ENCODE assay signal across 30 cellular contexts in the genomic region with DNA sequence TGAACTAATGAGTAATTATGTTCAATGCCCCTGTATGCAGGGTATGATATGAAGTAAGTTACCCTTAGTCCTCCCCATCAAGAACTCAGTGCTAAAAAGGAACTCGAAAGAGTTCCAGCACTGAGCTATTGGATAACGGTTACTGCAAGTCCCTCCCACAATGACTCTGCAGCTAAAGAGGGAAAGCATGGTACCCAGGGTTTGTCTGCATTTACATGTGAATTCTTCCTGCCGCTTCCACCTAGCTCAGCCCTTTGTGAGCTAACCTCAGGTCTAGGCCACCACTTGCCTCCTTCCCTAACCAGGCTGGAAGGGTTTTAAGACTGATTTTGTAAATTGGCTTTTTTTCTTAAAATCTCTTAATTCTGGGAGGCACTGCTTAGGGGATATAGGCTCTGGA.
"Had no signal": no experiment of that assay in that cellular context is flagged by ENCODE, and none has a peak within 500 bp of the region (broad histone marks: within the 10 kb centered on the region; RNA-seq: fewer than 3 reads in every experiment).

No MANE protein-coding gene starts in this region.

- H3K4me1 ChIP-seq: pancreas, prostate gland, uterus had no signal

- H3K4me3 Mint-ChIP-seq: activated CD4-positive, alpha-beta T cell treated with anti-CD3 and anti-CD28 coated beads for 36 hours; activated CD8-positive, alpha-beta memory T cell treated with anti-CD3 and anti-CD28 coated beads, Interleukin-2, amount 10 ng/mL, durations not matched to agents 7 days and 5 days; activated CD8-positive, alpha-beta T cell treated with anti-CD3 and anti-CD28 coated beads, Interleukin-2, amount 10 ng/mL, durations not matched to agents 7 days and 5 days; mesothelial cell of epicardium; naive B cell; nephron progenitor cell; T-helper 2 cell treated with Interferon-gamma antibody and Interleukin-4, amounts not matched to agents 5 μg/mL and 100 μg/mL, for 36 hours; type B pancreatic cell had no signal

- H3K4me3 ChIP-seq: heart right ventricle, pancreas, prostate gland, skin epidermis, thoracic aorta, uterus had no signal

- ATAC-seq: activated CD4-positive, alpha-beta T cell treated with anti-CD3 and anti-CD28 coated beads for 36 hours; activated CD8-positive, alpha-beta memory T cell treated with anti-CD3 and anti-CD28 coated beads, Interleukin-2, amount 10 ng/mL, durations not matched to agents 7 days and 5 days; activated CD8-positive, alpha-beta T cell treated with anti-CD3 and anti-CD28 coated beads, Interleukin-2, amount 10 ng/mL, durations not matched to agents 7 days and 5 days; activated naive CD4-positive, alpha-beta T cell treated with anti-CD3 and anti-CD28 coated beads, Interleukin-2, amount 50 U/mL, for 72 hours; esophagus mucosa; heart right ventricle; left colon; pancreas; sciatic nerve; stimulated activated naive CD8-positive, alpha-beta T cell treated with anti-CD3 and anti-CD28 coated beads, Interleukin-15, Interleukin-2, amounts not matched to agents 100 U/mL and 50 U/mL, for 24 hours had no signal

- DNase-seq: activated CD4-positive, alpha-beta T cell treated with anti-CD3 and anti-CD28 coated beads for 36 hours; activated CD4-positive, CD25-positive, alpha-beta regulatory T cell; activated CD8-positive, alpha-beta memory T cell treated with anti-CD3 and anti-CD28 coated beads, Interleukin-2, amount 10 ng/mL, durations not matched to agents 7 days and 5 days; activated CD8-positive, alpha-beta T cell treated with anti-CD3 and anti-CD28 coated beads, Interleukin-2, amount 10 ng/mL, durations not matched to agents 7 days and 5 days; activated T-cell treated with anti-CD3 and anti-CD28 coated beads, Interleukin-2, amount 50 U/mL, for 48 hours; anterior cingulate cortex; cortex of kidney; foreskin fibroblast; heart right ventricle; left colon; mammary epithelial cell; naive B cell; nephron progenitor cell; pancreas; retina; stimulated activated CD4-positive, alpha-beta T cell treated with anti-CD3 and anti-CD28 coated beads, Interleukin-12 subunit alpha, Interleukin-12 subunit beta, amount 100 ng/mL, for 4 hours; stimulated activated CD4-positive, alpha-beta T cell treated with anti-CD3 and anti-CD28 coated beads, Interleukin-4, amount 100 ng/mL, for 1 hour; stimulated activated naive CD8-positive, alpha-beta T cell treated with anti-CD3 and anti-CD28 coated beads, Interleukin-15, Interleukin-2, amounts not matched to agents 100 U/mL and 50 U/mL, for 24 hours; T-helper 1 cell; uterus had no signal

- H3K36me3 Mint-ChIP-seq: activated CD8-positive, alpha-beta memory T cell treated with anti-CD3 and anti-CD28 coated beads, Interleukin-2, amount 10 ng/mL, durations not matched to agents 7 days and 5 days; activated naive CD4-positive, alpha-beta T cell treated with anti-CD3 and anti-CD28 coated beads, Interleukin-2, amount 50 U/mL, for 72 hours; mesothelial cell of epicardium had no signal

- H3K4me1 Mint-ChIP-seq: activated CD4-positive, alpha-beta T cell treated with anti-CD3 and anti-CD28 coated beads for 36 hours; activated CD8-positive, alpha-beta memory T cell treated with anti-CD3 and anti-CD28 coated beads, Interleukin-2, amount 10 ng/mL, durations not matched to agents 7 days and 5 days had no signal

- H3K27me3 ChIP-seq: heart right ventricle, pancreas, uterus had no signal

- H3K27ac ChIP-seq: heart right ventricle, pancreas, prostate gland, skin epidermis, thoracic aorta, uterus had no signal

- H3K27me3 Mint-ChIP-seq: activated CD4-positive, alpha-beta T cell treated with anti-CD3 and anti-CD28 coated beads for 36 hours; activated CD8-positive, alpha-beta memory T cell treated with anti-CD3 and anti-CD28 coated beads, Interleukin-2, amount 10 ng/mL, durations not matched to agents 7 days and 5 days; naive B cell had no signal

- H3K9me3 ChIP-seq: heart right ventricle, pancreas, prostate gland, thoracic aorta, uterus had no signal

- H3K36me3 ChIP-seq: heart right ventricle, pancreas, prostate gland, thoracic aorta, uterus had no signal

- H3K27ac Mint-ChIP-seq: activated CD4-positive, alpha-beta T cell treated with anti-CD3 and anti-CD28 coated beads for 36 hours; activated CD8-positive, alpha-beta memory T cell treated with anti-CD3 and anti-CD28 coated beads, Interleukin-2, amount 10 ng/mL, durations not matched to agents 7 days and 5 days; activated CD8-positive, alpha-beta T cell treated with anti-CD3 and anti-CD28 coated beads, Interleukin-2, amount 10 ng/mL, durations not matched to agents 7 days and 5 days; activated naive CD4-positive, alpha-beta T cell treated with anti-CD3 and anti-CD28 coated beads, Interleukin-2, amount 50 U/mL, for 72 hours; activated T-helper 2 cell treated with anti-CD3 and anti-CD28 coated beads, Interferon-gamma antibody, Interleukin-2, Interleukin-4, amounts not matched to agents 10 μg/mL and 5 μg/mL and 100 μg/mL, durations not matched to agents 14 hours and 24 hours and 36 hours; mesothelial cell of epicardium; naive B cell; nephron progenitor cell; T-helper 2 cell treated with Interferon-gamma antibody and Interleukin-4, amounts not matched to agents 5 μg/mL and 100 μg/mL, for 36 hours; type B pancreatic cell had no signal

- H3K9me3 Mint-ChIP-seq: activated naive CD4-positive, alpha-beta T cell treated with anti-CD3 and anti-CD28 coated beads, Interleukin-2, amount 50 U/mL, for 72 hours; activated T-helper 2 cell treated with anti-CD3 and anti-CD28 coated beads, Interferon-gamma antibody, Interleukin-2, Interleukin-4, amounts not matched to agents 10 μg/mL and 5 μg/mL and 100 μg/mL, durations not matched to agents 14 hours and 24 hours and 36 hours; mesothelial cell of epicardium; nephron progenitor cell; T-helper 2 cell treated with Interferon-gamma antibody and Interleukin-4, amounts not matched to agents 5 μg/mL and 100 μg/mL, for 36 hours; type B pancreatic cell had no signal
